Comparison of ENCODE assay signal across 38 cellular contexts in the genomic region with DNA sequence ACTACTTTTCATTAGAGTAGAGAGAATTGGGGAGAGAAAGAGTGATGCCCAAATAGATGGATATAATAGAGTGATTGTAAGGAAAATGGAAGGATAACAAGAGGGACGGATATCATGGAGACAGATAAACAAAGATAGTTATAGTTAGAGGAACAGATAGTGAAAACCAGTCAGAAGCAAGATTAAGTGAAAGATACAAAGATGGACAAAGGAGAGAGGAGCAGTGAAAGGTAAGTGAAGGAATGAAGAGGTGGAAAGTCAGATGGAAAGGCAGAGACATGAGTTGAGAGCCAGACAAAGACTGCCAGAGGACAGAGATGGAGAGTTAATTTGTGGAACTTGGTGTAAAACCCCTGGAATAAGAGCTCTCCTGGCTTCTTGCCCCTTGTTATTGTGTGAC. TPM values are rescaled to one million over a fixed set of nuclear protein-coding genes. Genes with fewer than 3 reads are reported as not detected.
"Had no signal": no experiment of that assay in that cellular context is flagged by ENCODE, and none has a peak within 500 bp of the region (broad histone marks: within the 10 kb centered on the region; RNA-seq: fewer than 3 reads in every experiment).

No MANE protein-coding gene starts in this region.

- FAIRE-seq: astrocyte, colon had no signal

- H3K27ac ChIP-seq: adrenal gland, ascending aorta, body of pancreas, brain microvascular endothelial cell, breast epithelium, cardiac muscle cell had no signal

- H3K4me1 ChIP-seq: adrenal gland, ascending aorta, body of pancreas, breast epithelium had no signal

- H3K27me3 ChIP-seq: ascending aorta, body of pancreas, breast epithelium had no signal

- H3K36me3 ChIP-seq: adrenal gland, ascending aorta, brain microvascular endothelial cell, breast epithelium, cardiac muscle cell had no signal

- H3K9me3 ChIP-seq: adrenal gland, ascending aorta, body of pancreas, breast epithelium had no signal

- H3K4me3 ChIP-seq: adrenal gland, ascending aorta, body of pancreas, breast epithelium, cardiac muscle cell had no signal

- ATAC-seq: activated naive CD4-positive, alpha-beta T cell treated with anti-CD3 and anti-CD28 coated beads, Interleukin-2, amount 50 U/mL, for 72 hours; activated naive CD8-positive, alpha-beta T cell treated with anti-CD3 and anti-CD28 coated beads, Interleukin-2, amount 50 U/mL, for 24 hours; activated T-cell treated with anti-CD3 and anti-CD28 coated beads, Interleukin-2, amount 50 U/mL, for 4 hours; activated T-cell treated with anti-CD3 and anti-CD28 coated beads, Interleukin-2, amount 50 U/mL, for 72 hours; activated T-helper 17 cell treated with anti-CD3 and anti-CD28 coated beads, Interleukin-2, amount 50 U/mL, for 72 hours; body of pancreas had no signal

- DNase-seq: activated effector memory CD4-positive, alpha-beta T cell treated with anti-CD3 and anti-CD28 coated beads, Interleukin-2, amount 50 U/mL, for 16 hours; activated effector memory CD4-positive, alpha-beta T cell treated with Interleukin-2 at 50 U/mL for 16 hours; activated gamma-delta T cell; activated gamma-delta T cell treated with Interleukin-2 at 50 U/mL for 16 hours; activated naive CD4-positive, alpha-beta T cell; activated naive CD4-positive, alpha-beta T cell treated with anti-CD3 and anti-CD28 coated beads for 36 hours; activated naive CD4-positive, alpha-beta T cell treated with anti-CD3 and anti-CD28 coated beads, Interleukin-2, amount 10 ng/mL, durations not matched to agents 7 days and 5 days; activated naive CD4-positive, alpha-beta T cell treated with anti-CD3 and anti-CD28 coated beads, Interleukin-2, amount 50 U/mL, for 16 hours; activated naive CD4-positive, alpha-beta T cell treated with Interleukin-2 at 50 U/mL for 16 hours; activated naive CD8-positive, alpha-beta T cell treated with anti-CD3 and anti-CD28 coated beads for 36 hours; activated naive CD8-positive, alpha-beta T cell treated with anti-CD3 and anti-CD28 coated beads, Interleukin-2, amount 10 ng/mL, durations not matched to agents 7 days and 5 days; activated naive CD8-positive, alpha-beta T cell treated with anti-CD3 and anti-CD28 coated beads, Interleukin-2, amount 50 U/mL, for 24 hours; activated T-cell treated with anti-CD3 and anti-CD28 coated beads, Interleukin-2, amount 50 U/mL, for 4 hours; activated T-cell treated with anti-CD3 and anti-CD28 coated beads, Interleukin-2, amount 50 U/mL, for 48 hours; activated T-cell treated with anti-CD3 and anti-CD28 coated beads, Interleukin-2, amount 50 U/mL, for 72 hours; adrenal gland; amniotic stem cell; amygdala; anterior cingulate cortex; aorta; body of pancreas; brain microvascular endothelial cell; caudate nucleus; central memory CD4-positive, alpha-beta T cell; cerebellar nuclear complex had no signal

RNA-seq across cellular contexts. Expression of a gene that starts 59.2 kb away (rescaled TPM):
- total RNA-seq: activated naive CD4-positive, alpha-beta T cell treated with anti-CD3 and anti-CD28 coated beads for 36 hours; activated naive CD4-positive, alpha-beta T cell treated with anti-CD3 and anti-CD28 coated beads, Interleukin-2, amount 50 U/mL, for 72 hours; activated naive CD8-positive, alpha-beta T cell treated with anti-CD3 and anti-CD28 coated beads for 36 hours; activated naive CD8-positive, alpha-beta T cell treated with anti-CD3 and anti-CD28 coated beads, Interleukin-2, amount 10 ng/mL, durations not matched to agents 7 days and 5 days; activated T-cell treated with anti-CD3 and anti-CD28 coated beads, Interleukin-2, amount 50 U/mL, for 4 hours; activated T-cell treated with anti-CD3 and anti-CD28 coated beads, Interleukin-2, amount 50 U/mL, for 72 hours; activated T-helper 1 cell treated with anti-CD3 and anti-CD28 coated beads, Interleukin-12 subunit alpha, Interleukin-12 subunit beta, Interleukin-2, Interleukin-4 antibody, amounts not matched to agents 30 ng/mL and 10 ng/mL and 1 ng/mL, durations not matched to agents 14 hours and 24 hours and 36 hours; activated T-helper 17 cell treated with anti-CD3 and anti-CD28 coated beads, Interleukin-2, amount 50 U/mL, for 72 hours; activated T-helper 2 cell treated with anti-CD3 and anti-CD28 coated beads, Interferon-gamma antibody, Interleukin-2, Interleukin-4, amounts not matched to agents 10 μg/mL and 5 μg/mL and 100 μg/mL, durations not matched to agents 14 hours and 24 hours and 36 hours; adrenal gland; aorta; ascending aorta; astrocyte; body of pancreas; breast epithelium; bronchial epithelial cell; cardiac muscle cell; cerebellum; chondrocyte had no signal
- polyA plus RNA-seq: adipose tissue, adrenal gland, aorta had no signal
